Comparison of ENCODE assay signal across 8 cellular contexts in the genomic region with DNA sequence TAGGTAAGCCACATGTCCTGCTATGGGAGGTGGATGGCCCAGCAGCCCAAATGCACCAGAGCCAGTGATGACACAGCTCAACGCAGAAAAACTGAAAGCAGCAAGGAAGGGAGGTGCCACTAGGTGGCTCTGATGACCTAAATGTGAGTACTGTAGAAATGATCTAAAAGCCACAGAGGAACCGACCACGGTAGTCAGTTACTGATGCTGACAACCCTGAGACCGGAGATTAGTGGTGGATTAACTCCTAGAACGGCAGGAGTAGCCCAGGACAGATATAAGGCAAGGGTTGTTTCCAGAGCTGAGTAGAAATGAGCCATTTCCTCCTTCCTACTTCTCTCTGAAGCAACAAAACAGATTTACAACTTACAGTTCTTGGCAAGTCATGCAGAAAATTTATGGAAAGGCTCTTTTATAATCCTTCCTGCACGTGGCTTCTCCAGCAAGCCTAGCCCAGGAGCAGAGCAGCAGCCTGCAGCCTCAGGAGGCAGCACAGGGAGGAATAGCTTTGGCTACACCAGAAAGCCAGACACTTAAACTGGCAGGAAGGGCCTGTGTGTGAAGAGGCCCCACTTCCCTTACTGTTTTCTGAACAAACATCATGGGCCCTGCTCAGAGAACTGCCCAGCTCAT. TPM values are rescaled to one million over a fixed set of nuclear protein-coding genes. Genes with fewer than 3 reads are reported as not detected.
A peak's percentile ranks its signal among the peaks of the same experiment; 100 is the strongest.
DNase-seq lines count a peak whose midpoint lies in the region; ATAC-seq and TF ChIP-seq lines count a peak whose summit lies in the region.

No MANE protein-coding gene starts in this region.

- TF ChIP-seq CTCF in 22Rv1 (IDR thresholded peaks at IDR 0.05) (peak; percentile 82), GM13977 (IDR thresholded peaks at IDR 0.05; ENCODE audit: extremely low read depth, insufficient read depth, missing control alignments) (peak; percentile 84)

- peaks cover 21% of the 10 kb centered on the region for H3K4me1 Mint-ChIP-seq in memory B cell

- H3K27ac ChIP-seq in 22Rv1, result peak overlapping the region; percentile 45
- H3K27ac ChIP-seq in ectodermal cell (ENCODE audit: insufficient read depth, low read depth, low read length, poor library complexity, severe bottlenecking), result peak overlapping the region; percentile 72

- H3K36me3 Mint-ChIP-seq in memory B cell, result peaks cover 17% of the 10 kb centered on the region

- H3K4me3 Mint-ChIP-seq in memory B cell, result no peak overlapping the region

- H3K4me3 ChIP-seq in ectodermal cell (ENCODE audit: insufficient read depth, low read depth, low read length), result no peak overlapping the region

- H3K4me1 ChIP-seq in ectodermal cell (ENCODE audit: control insufficient read depth, insufficient read depth, low read length), result peaks cover 10% of the 10 kb centered on the region

- H3K27me3 Mint-ChIP-seq in memory B cell, result no peaks in the 10 kb centered on the region

- in situ Hi-C loops in GM13977 (cut with MboI; ENCODE audit: low pct_unique_long_range_greater_than_20kb, low sequenced_read_pairs, unreplicated experiment), result loop anchor here (25.0 kb wide), 1 partner anchor 452 kb away; no protein-coding TSS in a partner anchor

- H3K27me3 ChIP-seq in ectodermal cell (ENCODE audit: control insufficient read depth, insufficient read depth, low read length, poor library complexity, severe bottlenecking), result no peaks in the 10 kb centered on the region

- DNase-seq in GM13977 (ENCODE audit: low spot score) (peak; percentile 83), NCI-H748 treated with DMSO at 0.1 percent for 48 hours (lab: John Stamatoyannopoulos, UW) (peak; percentile 40), memory B cell (ENCODE audit: low spot score in 2 of 2) (peak; percentile 55 to 65)
- DNase-seq in activated CD4-positive, alpha-beta T cell treated with anti-CD3 and anti-CD28 coated beads, Interleukin-2, amount 50 U/mL, for 24 hours (ENCODE audit: low read depth in 1 of 2, low spot score in 1 of 2), result peak; percentile 47 to 74
- peak in 2 of 3 donors; percentile 59 to 66 for DNase-seq in stimulated activated CD4-positive, alpha-beta T cell treated with anti-CD3 and anti-CD28 coated beads, TNF-alpha, amount 100 ng/mL, for 48 hours (ENCODE audit: low read depth in 3 of 3)

- peak; percentile 74 for ATAC-seq in HG03432 (IDR thresholded peaks at IDR 0.05; ENCODE audit: unreplicated experiment)
- ATAC-seq in memory B cell (ENCODE audit: low read depth), result peak; percentile 92

- no peaks in the 10 kb centered on the region for H3K9me3 Mint-ChIP-seq in memory B cell

- H3K36me3 ChIP-seq in ectodermal cell (ENCODE audit: control insufficient read depth, insufficient read depth, low read length), result peaks cover 5% of the 10 kb centered on the region

- peak overlapping the region; percentile 84 for H3K27ac Mint-ChIP-seq in memory B cell

- WGBS in ectodermal cell, 2 experiments, result 21 to 28% methylated on average over 6 of the region's 6 CpGs

- no peaks in the 10 kb centered on the region for H3K9me3 ChIP-seq in ectodermal cell (ENCODE audit: control insufficient read depth, low read length)

RNA-seq across cellular contexts. Expression of a gene that starts 13.1 kb away (rescaled TPM):
- polyA plus RNA-seq in ectodermal cell (2013, experiment 1 of 4), result 0.69 TPM
- 0.60 TPM for polyA plus RNA-seq in ectodermal cell (2013, experiment 2 of 4)
- 0.64 TPM for polyA plus RNA-seq in ectodermal cell (2013, experiment 3 of 4)
- polyA plus RNA-seq in ectodermal cell (2013, experiment 4 of 4), result 0.36 TPM
